12 cellular contexts compared by ENCODE assay signal in genomic region chr3:67678665-67679064, GRCh38. TPM values are rescaled to one million over a fixed set of nuclear protein-coding genes. Genes with fewer than 3 reads are reported as not detected.
DNase-seq lines count a peak whose midpoint lies in the region; ATAC-seq, FAIRE-seq and TF ChIP-seq lines count a peak whose summit lies in the region.
"Had no signal": no experiment of that assay in that cellular context is flagged by ENCODE, and none has a peak within 500 bp of the region (broad histone marks: within the 10 kb centered on the region; RNA-seq: fewer than 3 reads in every experiment).

No MANE protein-coding gene starts in this region.

- no peaks in the 10 kb centered on the region for H3K27me3 ChIP-seq in CD8-positive, alpha-beta T cell (ENCODE audit: insufficient read depth, low read length)
- H3K27me3 ChIP-seq in small intestine (ENCODE audit: control insufficient read depth in 2 of 2, insufficient read depth in 2 of 2, low read length in 2 of 2): no peaks in the 10 kb centered on the region
- H3K27me3 ChIP-seq: upper lobe of right lung had no signal

- no peak overlapping the region for H3K4me3 ChIP-seq in CD8-positive, alpha-beta T cell (ENCODE audit: low read depth, low read length)
- H3K4me3 ChIP-seq in small intestine (ENCODE audit: low read depth in 1 of 2, low read length in 2 of 2): no peak overlapping the region
- H3K4me3 ChIP-seq: upper lobe of right lung had no signal

- no peaks in the 10 kb centered on the region for H3K36me3 ChIP-seq in CD8-positive, alpha-beta T cell (ENCODE audit: insufficient read depth, low read length)
- no peaks in the 10 kb centered on the region for H3K36me3 ChIP-seq in small intestine (ENCODE audit: control insufficient read depth in 2 of 2, insufficient read depth in 2 of 2, low read length in 2 of 2)
- H3K36me3 ChIP-seq: upper lobe of right lung had no signal

- no peaks in the 10 kb centered on the region for H3K27me3 Mint-ChIP-seq in CD8-positive, alpha-beta T cell (ENCODE audit: low read depth)

- no peak for FAIRE-seq in small intestine (lab: Jason Lieb, UNC)

- H3K4me1 ChIP-seq in CD8-positive, alpha-beta T cell (ENCODE audit: insufficient read depth, low read length): peaks cover 26% of the 10 kb centered on the region
- no peaks in the 10 kb centered on the region for H3K4me1 ChIP-seq in small intestine (ENCODE audit: control insufficient read depth in 2 of 2, insufficient read depth in 1 of 2, low read depth in 1 of 2, low read length in 1 of 2)
- H3K4me1 ChIP-seq: upper lobe of right lung had no signal

- CTCF ChIA-PET in CD8-positive, alpha-beta T cell (lab: Charles Lee): no interaction called here

- in situ Hi-C loops in G401 (cut with HindIII; ENCODE audit: low sequenced_read_pairs): no loop called here

- peaks cover 3% of the 10 kb centered on the region for H3K36me3 Mint-ChIP-seq in CD8-positive, alpha-beta T cell

- no peak for DNase-seq in CD8-positive, alpha-beta T cell
- DNase-seq in RPMI8226 (peak; percentile 10), small intestine (no peak), medulla oblongata (ENCODE audit: extremely low spot score) (no peak), G401 (ENCODE audit: low spot score) (no peak), NCI-H1092 (lab: John Stamatoyannopoulos, UW) (no peak)
- DNase-seq: DMS 273 treated with DMSO at 0.1 percent for 48 hours, IMR-90, NCI-H69, upper lobe of right lung had no signal

- no peak overlapping the region for H3K27ac ChIP-seq in CD8-positive, alpha-beta T cell (ENCODE audit: low read depth, low read length)
- no peak overlapping the region for H3K27ac ChIP-seq in small intestine (ENCODE audit: low read depth in 1 of 2, low read length in 1 of 2)
- H3K27ac ChIP-seq: upper lobe of right lung had no signal

- no peak for TF ChIP-seq CTCF in CD8-positive, alpha-beta T cell (IDR thresholded peaks at IDR 0.05)

- intact Hi-C loops in CD8-positive, alpha-beta T cell (cut with DNase I, micrococcal nuclease): loop anchor here in 1 of 2 experiments (5.0 kb wide), 1 partner anchor 39 kb away; no protein-coding TSS in a partner anchor

- H3K27ac Mint-ChIP-seq in CD8-positive, alpha-beta T cell: peak overlapping the region; percentile 62

- POLR2A ChIA-PET in CD8-positive, alpha-beta T cell (lab: Charles Lee): interaction anchor here (1.5 kb wide), 1 partner anchor 18 kb away, joined by 3 read pairs; no protein-coding TSS in a partner anchor

- H3K4me3 Mint-ChIP-seq in CD8-positive, alpha-beta T cell: peak overlapping the region; percentile 0

- no peaks in the 10 kb centered on the region for H3K9me3 ChIP-seq in CD8-positive, alpha-beta T cell (ENCODE audit: low read length)
- no peaks in the 10 kb centered on the region for H3K9me3 ChIP-seq in small intestine (ENCODE audit: control insufficient read depth, low read depth)
- H3K9me3 ChIP-seq: upper lobe of right lung had no signal

- peak; percentile 42 for ATAC-seq in CD8-positive, alpha-beta T cell
- ATAC-seq in GM18858 (IDR thresholded peaks at IDR 0.05; ENCODE audit: unreplicated experiment) (peak; percentile 91), HG02763 (IDR thresholded peaks at IDR 0.05; ENCODE audit: unreplicated experiment) (peak; percentile 81)
- ATAC-seq: upper lobe of right lung had no signal

- H3K4me1 Mint-ChIP-seq in CD8-positive, alpha-beta T cell (ENCODE audit: low read depth): peaks cover 40% of the 10 kb centered on the region

- H3K9me3 Mint-ChIP-seq in CD8-positive, alpha-beta T cell: no peaks in the 10 kb centered on the region

RNA-seq across cellular contexts. Expression of gene SUCLG2, which starts 24.3 kb away (rescaled TPM):
- total RNA-seq in CD8-positive, alpha-beta T cell: 10 to 100 TPM; 39.1 to 40.9 TPM
- polyA plus RNA-seq in small intestine: 100 to 1,000 TPM in 1 of 3 donors, 10 to 100 TPM in 2; 77.7 to 157 (median 93.2) TPM
- total RNA-seq in G401 (2014; rRNA removed; shearing (Covaris generic)): 74.4 and 104 TPM in 2 replicates
